In the genomic region with DNA sequence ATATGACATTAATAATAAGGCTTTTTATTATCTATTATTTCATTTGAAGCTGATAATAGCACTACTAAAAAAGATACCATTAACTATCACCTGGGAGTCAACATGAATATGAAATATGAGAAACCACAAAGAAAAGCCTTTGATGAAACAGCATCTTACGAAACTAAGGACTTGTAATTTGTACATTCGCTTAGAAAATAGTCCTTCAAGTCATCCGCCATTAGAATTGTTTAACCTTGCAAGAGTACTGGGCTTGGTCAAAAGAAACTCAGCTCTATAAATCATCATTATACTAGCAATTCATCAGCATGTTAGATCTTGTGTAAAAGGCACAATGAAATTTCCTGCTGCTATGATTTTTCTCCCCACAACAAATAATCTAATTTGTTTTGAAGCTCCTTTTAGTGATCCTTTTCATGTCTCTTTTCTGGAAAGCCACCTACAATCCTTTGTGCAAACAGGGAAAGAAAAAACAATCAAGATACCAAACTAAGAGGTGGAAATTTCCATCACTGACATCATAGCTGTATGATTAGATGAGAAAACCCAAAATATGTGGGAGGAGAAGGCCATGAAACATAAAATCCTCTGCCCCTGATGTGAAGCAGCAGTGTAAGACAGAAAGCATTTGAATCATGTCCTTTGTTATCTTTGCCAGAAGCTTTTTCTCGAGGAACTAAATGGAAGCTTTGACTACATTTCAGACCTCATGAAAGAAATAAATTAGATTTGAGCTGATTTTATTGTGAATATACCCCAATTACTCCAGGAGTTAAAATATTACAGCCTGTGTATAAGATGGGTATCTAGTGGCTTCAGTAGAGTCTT, we compare ENCODE assay signal across 12 cellular contexts. TPM values are rescaled to one million over a fixed set of nuclear protein-coding genes. Genes with fewer than 3 reads are reported as not detected.
A peak's percentile ranks its signal among the peaks of the same experiment; 100 is the strongest.
DNase-seq lines count a peak whose midpoint lies in the region; TF ChIP-seq lines count a peak whose summit lies in the region.
"Had no signal": no experiment of that assay in that cellular context is flagged by ENCODE, and none has a peak within 500 bp of the region (broad histone marks: within the 10 kb centered on the region; RNA-seq: fewer than 3 reads in every experiment).

No MANE protein-coding gene starts in this region.

- no peak for TF ChIP-seq CTCF in BJ (IDR thresholded peaks at IDR 0.05; ENCODE audit: insufficient read depth, low read depth, low read length)

- peak overlapping the region; percentile 59 for H3K27ac ChIP-seq in epithelial cell of prostate
- H3K27ac ChIP-seq: uterus had no signal

- H3K4me1 ChIP-seq in neuron (ENCODE audit: insufficient read depth, low read length) = peaks cover 7% of the 10 kb centered on the region
- H3K4me1 ChIP-seq: uterus had no signal

- CTCF ChIA-PET in BJ (lab: Yijun Ruan, JAX) = interaction anchor here (0.9 to 1.3 kb wide), 2 partner anchors 17 to 162 kb away, joined by 3 read pairs; no protein-coding TSS in a partner anchor

- peak overlapping the region; percentile 74 for H2AFZ ChIP-seq in neuron (ENCODE audit: low read depth, low read length)

- H3K4me3 ChIP-seq in BJ (ENCODE audit: low read depth, low read length) (no peak overlapping the region), neuron (ENCODE audit: low read length) (no peak overlapping the region)
- H3K4me3 ChIP-seq: uterus had no signal

- H3K27me3 ChIP-seq in BJ (ENCODE audit: control insufficient read depth, insufficient read depth, low read length) (no peaks in the 10 kb centered on the region), neuron (ENCODE audit: insufficient read depth, low read length) (no peaks in the 10 kb centered on the region)
- H3K27me3 ChIP-seq: uterus had no signal

- H3K9me3 ChIP-seq in neuron (ENCODE audit: low read length) = no peaks in the 10 kb centered on the region
- H3K9me3 ChIP-seq: uterus had no signal

- DNase-seq in BJ (ENCODE audit: low read depth) = peak; percentile 39
- DNase-seq in NCI-H226 = peak; percentile 83
- DNase-seq in epithelial cell of prostate (ENCODE audit: low read depth, low spot score) = peak; percentile 24
- DNase-seq in NCI-H187 (lab: John Stamatoyannopoulos, UW) = no peak
- no peak for DNase-seq in C1 segment of cervical spinal cord (lab: John Stamatoyannopoulos, UW)
- no peak for DNase-seq in NCI-H1092 treated with DMSO at 0.1 percent for 48 hours (lab: John Stamatoyannopoulos, UW)
- no peak for DNase-seq in SHP77 treated with DMSO at 0.1 percent for 48 hours (lab: John Stamatoyannopoulos, UW)
- DNase-seq: activated CD4-positive, alpha-beta memory T cell treated with anti-CD3 and anti-CD28 coated beads for 36 hours; activated naive CD4-positive, alpha-beta T cell; NCI-H1694; uterus had no signal

- H3K36me3 ChIP-seq in BJ (ENCODE audit: control insufficient read depth, insufficient read depth, low read length) = no peaks in the 10 kb centered on the region
- H3K36me3 ChIP-seq in neuron (ENCODE audit: insufficient read depth, low read length) = no peaks in the 10 kb centered on the region

- POLR2A ChIA-PET in BJ (lab: Charles Lee) = interaction anchor here (0.6 kb wide), 1 partner anchor 1767 kb away, joined by 3 read pairs; no protein-coding TSS in a partner anchor

RNA-seq across cellular contexts. Expression of a gene that starts 31.2 kb away (rescaled TPM):
- 19.4 and 38.8 TPM in 2 replicates for polyA plus RNA-seq in BJ (2011; rRNA removed)
- polyA minus RNA-seq in BJ (2011; rRNA and poly(A)+ RNA removed) = 74.4 and 90.4 TPM in 2 replicates

Comparison
In these comparisons a context has a peak if more than half of its experiments do, and no peak if none do; other contexts are left out.
1. DNase-seq: peak in BJ (single experiment), NCI-H226 (single experiment) and epithelial cell of prostate (single experiment); none in NCI-H187 (0 of 2), C1 segment of cervical spinal cord (0 of 14), NCI-H1092 treated with DMSO at 0.1 percent for 48 hours (single experiment) and SHP77 treated with DMSO at 0.1 percent for 48 hours (single experiment).